Comparison of ENCODE assay signal across 13 cellular contexts in genomic region chr10:77702166-77702565, GRCh38.
A peak's percentile ranks its signal among the peaks of the same experiment; 100 is the strongest.
DNase-seq lines count a peak whose midpoint lies in the region; ATAC-seq and TF ChIP-seq lines count a peak whose summit lies in the region.
"Had no signal": no experiment of that assay in that cellular context is flagged by ENCODE, and none has a peak within 500 bp of the region (broad histone marks: within the 10 kb centered on the region; RNA-seq: fewer than 3 reads in every experiment).

No MANE protein-coding gene starts in this region.

- H3K9me3 Mint-ChIP-seq in type B pancreatic cell (no peaks in the 10 kb centered on the region), GM23338 (no peaks in the 10 kb centered on the region)
- H3K9me3 Mint-ChIP-seq: naive thymus-derived CD8-positive, alpha-beta T cell had no signal

- TF ChIP-seq CTCF in astrocyte of the spinal cord (IDR thresholded peaks at IDR 0.05; ENCODE audit: low read depth, low read length) (no peak), type B pancreatic cell (conservative IDR thresholded peaks at IDR 0.05) (no peak), GM23338 (conservative IDR thresholded peaks at IDR 0.05; ENCODE audit: low read depth in 2 of 2) (no peak)

- H3K4me3 Mint-ChIP-seq in type B pancreatic cell = no peak overlapping the region
- H3K4me3 Mint-ChIP-seq in GM23338 = no peak overlapping the region
- H3K4me3 Mint-ChIP-seq: naive thymus-derived CD8-positive, alpha-beta T cell had no signal

- no peaks in the 10 kb centered on the region for H3F3A ChIP-seq in GM23338 (replicated peaks; ENCODE audit: low read depth)

- DNase-seq in EL = peak; percentile 82
- peak; percentile 81 for DNase-seq in HT1080 (ENCODE audit: low read depth)
- DNase-seq in astrocyte of the spinal cord (ENCODE audit: low read depth, low spot score) = peak; percentile 92
- peak; percentile 52 for DNase-seq in middle frontal gyrus (ENCODE audit: extremely low spot score, low spot score)
- DNase-seq in activated CD4-positive, CD25-positive, alpha-beta regulatory T cell (lab: John Stamatoyannopoulos, UW) = no peak
- no peak for DNase-seq in type B pancreatic cell (ENCODE audit: extremely low spot score, unreplicated experiment)
- no peak for DNase-seq in GM23338 (ENCODE audit: low spot score)
- DNase-seq: caudate nucleus; naive thymus-derived CD8-positive, alpha-beta T cell; NCI-H524 treated with DMSO at 0.1 percent for 48 hours; stimulated activated CD4-positive, alpha-beta T cell treated with anti-CD3 and anti-CD28 coated beads, Interleukin-1b, Interleukin-23, amount 100 ng/mL, for 48 hours; thyroid gland had no signal

- H3K4me1 Mint-ChIP-seq in type B pancreatic cell (ENCODE audit: unreplicated experiment) (no peaks in the 10 kb centered on the region), GM23338 (peaks cover 13% of the 10 kb centered on the region)
- H3K4me1 Mint-ChIP-seq: naive thymus-derived CD8-positive, alpha-beta T cell had no signal

- H3K27me3 ChIP-seq in GM23338 (ENCODE audit: insufficient read depth) = no peaks in the 10 kb centered on the region
- H3K27me3 ChIP-seq: thyroid gland had no signal

- H3K27ac Mint-ChIP-seq in type B pancreatic cell (no peak overlapping the region), GM23338 (no peak overlapping the region)
- H3K27ac Mint-ChIP-seq: naive thymus-derived CD8-positive, alpha-beta T cell had no signal

- H4K20me1 ChIP-seq in GM23338 (replicated peaks; ENCODE audit: insufficient read depth) = no peaks in the 10 kb centered on the region

- H3K36me3 Mint-ChIP-seq in type B pancreatic cell = no peaks in the 10 kb centered on the region
- no peaks in the 10 kb centered on the region; the same call in 2 of the 3 replicates for H3K36me3 Mint-ChIP-seq in GM23338 (ENCODE audit: low read depth)
- H3K36me3 Mint-ChIP-seq: naive thymus-derived CD8-positive, alpha-beta T cell had no signal

- H3K4me2 ChIP-seq in GM23338 = no peak overlapping the region

- H3K4me1 ChIP-seq in GM23338 (ENCODE audit: insufficient read depth) = peaks cover 12% of the 10 kb centered on the region; the same call in 1 of the 2 replicates
- H3K4me1 ChIP-seq: thyroid gland had no signal

- in situ Hi-C loops in astrocyte of the spinal cord (cut with HindIII; ENCODE audit: low sequenced_read_pairs) = no loop called here

- ATAC-seq in GM23338 (no peak), HG03442 (IDR thresholded peaks at IDR 0.05; ENCODE audit: unreplicated experiment) (no peak)
- ATAC-seq: naive thymus-derived CD8-positive, alpha-beta T cell had no signal

- H3K9me2 ChIP-seq in GM23338 (ENCODE audit: insufficient read depth) = no peaks in the 10 kb centered on the region

- H3K27ac ChIP-seq in GM23338 (ENCODE audit: low read depth) = no peak overlapping the region
- H3K27ac ChIP-seq: thyroid gland had no signal

- H3K27me3 Mint-ChIP-seq in type B pancreatic cell (peaks cover 10% of the 10 kb centered on the region), GM23338 (ENCODE audit: insufficient read depth, low read depth, poor library complexity) (no peaks in the 10 kb centered on the region)

- H2AFZ ChIP-seq in GM23338 = no peak overlapping the region

- no peaks in the 10 kb centered on the region for H3K79me2 ChIP-seq in GM23338 (replicated peaks; ENCODE audit: insufficient read depth)

- H3K36me3 ChIP-seq in GM23338 (ENCODE audit: insufficient read depth) = no peaks in the 10 kb centered on the region
- H3K36me3 ChIP-seq: thyroid gland had no signal

- no peak overlapping the region for H3K4me3 ChIP-seq in astrocyte of the spinal cord (ENCODE audit: low read depth, low read length)
- H3K4me3 ChIP-seq in GM23338 = no peak overlapping the region
- H3K4me3 ChIP-seq: thyroid gland had no signal

TF ChIP-seq in GM23338, 12 proteins besides CTCF, POLR2A, EP300 and RAD21 (continues in another document):
- TF ChIP-seq EZH2phosphoT487 (IDR thresholded peaks at IDR 0.05; ENCODE audit: unreplicated experiment) = no peak
- TF ChIP-seq ETS1 (IDR thresholded peaks at IDR 0.05) = no peak
- TF ChIP-seq STAT1 (IDR thresholded peaks at IDR 0.05; ENCODE audit: unreplicated experiment) = no peak
- no peak for TF ChIP-seq ZNF114 (CRISPR knock-in tag; IDR thresholded peaks at IDR 0.05)
- TF ChIP-seq EZH2 (IDR thresholded peaks at IDR 0.05; ENCODE audit: low read depth, unreplicated experiment) = no peak
- no peak for TF ChIP-seq POLR2AphosphoS5 (IDR thresholded peaks at IDR 0.05; ENCODE audit: low read depth)
- TF ChIP-seq NANOG (IDR thresholded peaks at IDR 0.05; ENCODE audit: borderline replicate concordance) = no peak
- TF ChIP-seq JUNB (IDR thresholded peaks at IDR 0.05; ENCODE audit: unreplicated experiment) = no peak
- no peak for TF ChIP-seq CREB1 (CRISPR knock-in tag; IDR thresholded peaks at IDR 0.05; ENCODE audit: low read depth)
- no peak for TF ChIP-seq ZNF462 (CRISPR knock-in tag; IDR thresholded peaks at IDR 0.05)
- no peak for TF ChIP-seq ZNF331 (CRISPR knock-in tag; IDR thresholded peaks at IDR 0.05; ENCODE audit: low read depth)

Comparison
In these comparisons a context has a peak if more than half of its experiments do, and no peak if none do; other contexts are left out.
1. DNase-seq: peak in EL (single experiment), HT1080 (single experiment), astrocyte of the spinal cord (single experiment) and middle frontal gyrus (single experiment); none in activated CD4-positive, CD25-positive, alpha-beta regulatory T cell (0 of 4), type B pancreatic cell (single experiment) and GM23338 (single experiment).